ENCODE assay signal across 14 cellular contexts in the genomic region with DNA sequence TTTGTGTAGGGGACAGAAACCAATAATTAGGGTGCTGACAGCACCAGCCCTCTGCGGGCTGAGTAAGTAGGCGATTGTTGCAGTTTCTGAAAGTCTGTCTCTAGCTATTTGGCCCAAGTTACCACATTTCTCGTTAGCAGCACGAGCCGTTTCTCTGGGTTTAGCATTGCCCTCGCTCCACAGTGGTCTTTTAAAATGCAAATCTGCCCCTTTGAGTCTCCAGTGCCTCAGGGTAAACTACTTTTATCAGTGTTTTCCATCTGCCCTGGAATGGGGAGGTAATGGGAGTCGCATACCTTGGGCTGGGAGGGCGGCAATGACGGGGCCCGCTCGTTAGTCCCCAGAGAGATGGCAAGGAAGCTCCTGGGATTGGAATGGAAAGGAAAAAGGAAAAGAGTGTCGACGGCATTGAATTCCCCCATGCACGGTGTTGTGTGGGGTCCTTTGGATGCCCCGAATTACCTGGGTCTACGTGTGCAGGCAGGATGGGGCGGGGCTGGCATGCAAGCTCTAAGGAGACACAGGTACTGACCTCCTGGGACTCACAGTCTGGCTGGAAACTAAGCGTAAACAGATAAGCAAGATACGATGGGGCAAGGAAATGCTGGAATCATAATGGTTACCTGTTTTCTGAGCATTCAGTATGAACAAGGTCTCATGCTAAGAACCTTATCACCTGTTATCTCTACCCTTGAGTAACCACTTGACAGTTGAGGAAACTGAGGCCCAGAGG.
DNase-seq lines count a peak whose midpoint lies in the region; ATAC-seq and TF ChIP-seq lines count a peak whose summit lies in the region.
"Had no signal": no experiment of that assay in that cellular context is flagged by ENCODE, and none has a peak within 500 bp of the region (broad histone marks: within the 10 kb centered on the region; RNA-seq: fewer than 3 reads in every experiment).

No MANE protein-coding gene starts in this region.

- CTCF ChIA-PET in CD8-positive, alpha-beta T cell (lab: Charles Lee), result interaction anchor here (0.6 kb wide), 1 partner anchor 103 kb away, joined by 5 read pairs; no protein-coding TSS in a partner anchor

- peak overlapping the region; percentile 97 for H3K27ac ChIP-seq in GM23338 (ENCODE audit: low read depth)
- peak overlapping the region; percentile 85 for H3K27ac ChIP-seq in hepatocyte
- H3K27ac ChIP-seq in CD8-positive, alpha-beta T cell (ENCODE audit: low read depth, low read length), result no peak overlapping the region

- peaks cover 18% of the 10 kb centered on the region for H3K4me1 ChIP-seq in GM23338 (ENCODE audit: insufficient read depth)
- H3K4me1 ChIP-seq in hepatocyte (ENCODE audit: insufficient read depth), result peaks cover 18% of the 10 kb centered on the region
- no peaks in the 10 kb centered on the region for H3K4me1 ChIP-seq in CD8-positive, alpha-beta T cell (ENCODE audit: insufficient read depth, low read length)

- peaks cover 7% of the 10 kb centered on the region for H3K9me2 ChIP-seq in GM23338 (ENCODE audit: insufficient read depth)
- no peaks in the 10 kb centered on the region for H3K9me2 ChIP-seq in hepatocyte (replicated peaks; ENCODE audit: insufficient read depth)

- H3K27me3 ChIP-seq in GM23338 (ENCODE audit: insufficient read depth) (no peaks in the 10 kb centered on the region), hepatocyte (no peaks in the 10 kb centered on the region)
- H3K27me3 ChIP-seq in CD8-positive, alpha-beta T cell (ENCODE audit: insufficient read depth, low read length), result no peaks in the 10 kb centered on the region
- H3K27me3 ChIP-seq: brain microvascular endothelial cell had no signal

- DNase-seq in GM23338 (ENCODE audit: low spot score) (peak; percentile 97), RPMI7951 (ENCODE audit: low read depth) (peak; percentile 78), hepatocyte (ENCODE audit: low spot score) (peak; percentile 32), renal cortical epithelial cell (ENCODE audit: low read depth) (peak; percentile 25), NCI-H2029 (lab: John Stamatoyannopoulos, UW) (no peak), DMS53 treated with DMSO at 0.1 percent for 48 hours (lab: John Stamatoyannopoulos, UW; ENCODE audit: unreplicated experiment) (no peak)
- no peak for DNase-seq in CD8-positive, alpha-beta T cell
- DNase-seq: activated CD4-positive, alpha-beta T cell treated with anti-CD3 and anti-CD28 coated beads for 1 hour; activated T-cell treated with anti-CD3 and anti-CD28 coated beads, Interleukin-2, amount 50 U/mL, for 72 hours; brain microvascular endothelial cell; hypothalamus; MV-4-11; NCI-H446 treated with DMSO at 0.1 percent for 48 hours had no signal

- H3K4me3 Mint-ChIP-seq in GM23338, result peak overlapping the region; percentile 63
- H3K4me3 Mint-ChIP-seq in CD8-positive, alpha-beta T cell, result no peak overlapping the region
- H3K4me3 Mint-ChIP-seq: activated T-cell treated with anti-CD3 and anti-CD28 coated beads, Interleukin-2, amount 50 U/mL, for 72 hours had no signal

- peaks cover 28% of the 10 kb centered on the region for H3K27me3 Mint-ChIP-seq in GM23338 (ENCODE audit: insufficient read depth, low read depth, poor library complexity)
- H3K27me3 Mint-ChIP-seq in CD8-positive, alpha-beta T cell (ENCODE audit: low read depth), result no peaks in the 10 kb centered on the region

- H3K9me3 Mint-ChIP-seq in GM23338, result no peaks in the 10 kb centered on the region
- no peaks in the 10 kb centered on the region for H3K9me3 Mint-ChIP-seq in CD8-positive, alpha-beta T cell
- H3K9me3 Mint-ChIP-seq: activated T-cell treated with anti-CD3 and anti-CD28 coated beads, Interleukin-2, amount 50 U/mL, for 72 hours had no signal

- no peaks in the 10 kb centered on the region for H3K9me3 ChIP-seq in hepatocyte (ENCODE audit: low read depth)
- no peaks in the 10 kb centered on the region for H3K9me3 ChIP-seq in CD8-positive, alpha-beta T cell (ENCODE audit: low read length)

- H3K36me3 ChIP-seq in GM23338 (ENCODE audit: insufficient read depth), result no peaks in the 10 kb centered on the region
- no peaks in the 10 kb centered on the region for H3K36me3 ChIP-seq in hepatocyte (replicated peaks; ENCODE audit: insufficient read depth, low read depth)
- no peaks in the 10 kb centered on the region for H3K36me3 ChIP-seq in CD8-positive, alpha-beta T cell (ENCODE audit: insufficient read depth, low read length)
- H3K36me3 ChIP-seq: brain microvascular endothelial cell had no signal

- peak overlapping the region; percentile 94 for H3K27ac Mint-ChIP-seq in GM23338
- no peak overlapping the region for H3K27ac Mint-ChIP-seq in CD8-positive, alpha-beta T cell
- H3K27ac Mint-ChIP-seq: activated T-cell treated with anti-CD3 and anti-CD28 coated beads, Interleukin-2, amount 50 U/mL, for 72 hours had no signal

- H4K20me1 ChIP-seq in GM23338 (replicated peaks; ENCODE audit: insufficient read depth) (no peaks in the 10 kb centered on the region), hepatocyte (ENCODE audit: insufficient read depth, poor library complexity, severe bottlenecking) (no peaks in the 10 kb centered on the region)

- peak overlapping the region; percentile 32 for H3K4me3 ChIP-seq in GM23338
- H3K4me3 ChIP-seq in hepatocyte, result no peak overlapping the region
- H3K4me3 ChIP-seq in CD8-positive, alpha-beta T cell (ENCODE audit: low read depth, low read length), result no peak overlapping the region

- TF ChIP-seq CTCF in GM23338 (conservative IDR thresholded peaks at IDR 0.05; ENCODE audit: low read depth in 2 of 2), result no peak
- TF ChIP-seq CTCF in hepatocyte (IDR thresholded peaks at IDR 0.05; ENCODE audit: poor library complexity), result no peak
- no peak for TF ChIP-seq CTCF in CD8-positive, alpha-beta T cell (IDR thresholded peaks at IDR 0.05)

- H3K4me2 ChIP-seq in GM23338 (peak overlapping the region; percentile 52), hepatocyte (peak overlapping the region; percentile 53)

- no peak overlapping the region for H2AFZ ChIP-seq in GM23338
- peak overlapping the region; percentile 19 for H2AFZ ChIP-seq in hepatocyte

- ATAC-seq in GM23338 (peak; percentile 88), HG02763 (IDR thresholded peaks at IDR 0.05; ENCODE audit: unreplicated experiment) (no peak)
- no peak for ATAC-seq in CD8-positive, alpha-beta T cell
- ATAC-seq: activated T-cell treated with anti-CD3 and anti-CD28 coated beads, Interleukin-2, amount 50 U/mL, for 72 hours had no signal

- POLR2A ChIA-PET in CD8-positive, alpha-beta T cell (lab: Charles Lee), result no interaction called here

- H3K36me3 Mint-ChIP-seq in GM23338 (ENCODE audit: low read depth), result no peaks in the 10 kb centered on the region
- no peaks in the 10 kb centered on the region for H3K36me3 Mint-ChIP-seq in CD8-positive, alpha-beta T cell

- peaks cover 12% of the 10 kb centered on the region for H3F3A ChIP-seq in GM23338 (replicated peaks; ENCODE audit: low read depth)

- 21% methylated on average over 18 of the region's 19 CpGs for WGBS in hepatocyte (ENCODE audit: low lambda C conversion rate, missing lambda C conversion rate)

- H3K4me1 Mint-ChIP-seq in GM23338, result peaks cover 34% of the 10 kb centered on the region
- no peaks in the 10 kb centered on the region for H3K4me1 Mint-ChIP-seq in CD8-positive, alpha-beta T cell (ENCODE audit: low read depth)

- intact Hi-C loops in CD8-positive, alpha-beta T cell (cut with DNase I, micrococcal nuclease), result no loop called here

- no peaks in the 10 kb centered on the region for H3K79me2 ChIP-seq in GM23338 (replicated peaks; ENCODE audit: insufficient read depth)
- no peaks in the 10 kb centered on the region for H3K79me2 ChIP-seq in hepatocyte

TF ChIP-seq in GM23338, 12 proteins besides CTCF, POLR2A, EP300 and RAD21:
- TF ChIP-seq NANOG (IDR thresholded peaks at IDR 0.05; ENCODE audit: borderline replicate concordance) (peak; percentile 80; the same call in 1 of the 2 replicates), POLR2AphosphoS5 (IDR thresholded peaks at IDR 0.05; ENCODE audit: low read depth) (0 out of 2 replicates have a peak, but pooled peaks have one; percentile 14), ZNF114 (CRISPR knock-in tag; IDR thresholded peaks at IDR 0.05) (no peak), CREB1 (CRISPR knock-in tag; IDR thresholded peaks at IDR 0.05; ENCODE audit: low read depth) (peak; percentile 42; the same call in 1 of the 2 replicates)
- TF ChIP-seq, protein P1, sequence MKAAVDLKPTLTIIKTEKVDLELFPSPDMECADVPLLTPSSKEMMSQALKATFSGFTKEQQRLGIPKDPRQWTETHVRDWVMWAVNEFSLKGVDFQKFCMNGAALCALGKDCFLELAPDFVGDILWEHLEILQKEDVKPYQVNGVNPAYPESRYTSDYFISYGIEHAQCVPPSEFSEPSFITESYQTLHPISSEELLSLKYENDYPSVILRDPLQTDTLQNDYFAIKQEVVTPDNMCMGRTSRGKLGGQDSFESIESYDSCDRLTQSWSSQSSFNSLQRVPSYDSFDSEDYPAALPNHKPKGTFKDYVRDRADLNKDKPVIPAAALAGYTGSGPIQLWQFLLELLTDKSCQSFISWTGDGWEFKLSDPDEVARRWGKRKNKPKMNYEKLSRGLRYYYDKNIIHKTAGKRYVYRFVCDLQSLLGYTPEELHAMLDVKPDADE (IDR thresholded peaks at IDR 0.05), result no peak

Comparison
In these comparisons a context has a peak if more than half of its experiments do, and no peak if none do; other contexts are left out.
1. DNase-seq: peak in GM23338 (single experiment), RPMI7951 (single experiment), hepatocyte (single experiment) and renal cortical epithelial cell (single experiment); none in NCI-H2029 (single experiment), DMS53 treated with DMSO at 0.1 percent for 48 hours (single experiment) and CD8-positive, alpha-beta T cell (0 of 7).